9 cellular contexts compared by ENCODE assay signal in the genomic region with DNA sequence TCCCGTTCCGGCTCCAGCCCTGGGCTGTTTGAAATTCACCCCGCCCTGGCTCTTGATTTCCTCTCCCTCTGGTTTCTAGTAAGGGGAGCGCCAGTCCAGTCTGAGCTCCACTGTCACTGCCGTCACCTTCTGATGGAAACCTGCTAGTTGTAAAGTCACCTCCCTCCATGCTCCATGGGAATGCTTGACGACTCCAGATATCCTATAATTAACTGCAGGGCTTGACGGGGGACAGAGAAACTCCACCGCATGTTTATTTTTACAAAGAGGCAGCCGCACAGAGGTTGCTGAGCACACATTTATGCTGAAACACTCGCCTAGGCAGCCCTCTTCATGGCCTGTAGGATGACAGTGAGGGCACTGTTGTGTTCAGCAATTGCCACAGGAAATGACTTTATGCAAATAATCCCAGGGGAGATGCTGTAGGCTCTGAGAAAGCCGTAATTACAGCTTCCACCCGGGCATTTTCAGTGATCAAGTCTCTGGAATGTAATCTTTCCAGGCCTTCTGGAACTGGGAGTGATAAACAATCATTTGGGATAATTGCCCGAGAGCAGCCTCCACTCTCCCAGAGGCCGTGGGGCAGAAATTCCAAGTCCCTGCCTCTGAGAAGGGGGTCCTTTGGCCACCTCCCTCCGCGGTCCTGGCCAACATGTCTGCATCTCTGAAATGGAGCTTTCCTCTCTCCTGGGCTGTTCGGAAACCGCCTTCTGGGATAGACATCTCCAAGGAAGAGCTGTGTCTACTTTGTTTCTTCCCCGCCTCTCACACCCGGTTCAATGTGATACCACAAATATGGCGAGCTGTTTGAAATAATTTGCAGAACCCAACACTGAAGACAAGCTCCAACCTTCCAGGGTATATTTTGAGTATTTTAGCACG.
A peak's percentile ranks its signal among the peaks of the same experiment; 100 is the strongest.
DNase-seq lines count a peak whose midpoint lies in the region; ATAC-seq and TF ChIP-seq lines count a peak whose summit lies in the region.
"Had no signal": no experiment of that assay in that cellular context is flagged by ENCODE, and none has a peak within 500 bp of the region (broad histone marks: within the 10 kb centered on the region; RNA-seq: fewer than 3 reads in every experiment).

No MANE protein-coding gene starts in this region.

- peak; percentile 63 for ATAC-seq in HG02840 (IDR thresholded peaks at IDR 0.05; ENCODE audit: low FRiP score, unreplicated experiment)
- ATAC-seq in mucosa of descending colon = peak; percentile 20
- ATAC-seq: A549 had no signal

- H3K4me1 ChIP-seq in mucosa of descending colon (ENCODE audit: low read depth) (no peaks in the 10 kb centered on the region), tibial artery (peaks cover 0 to 22% (median 5%) of the 10 kb centered on the region in 4 donors)

- DNase-seq in NCI-H1105 treated with DMSO at 0.1 percent for 48 hours (lab: John Stamatoyannopoulos, UW) = peak; percentile 1
- DNase-seq in NCI-H1105 (lab: John Stamatoyannopoulos, UW) = no peak
- DNase-seq in RPMI8226 = peak; percentile 32
- DNase-seq in mucosa of descending colon = no peak
- DNase-seq in SHP77 (lab: John Stamatoyannopoulos, UW) = no peak
- DNase-seq in tibial artery = no peak
- DNase-seq in Ammon's horn (ENCODE audit: low spot score) = no peak

- no peaks in the 10 kb centered on the region for H3K9me3 ChIP-seq in mucosa of descending colon
- no peaks in the 10 kb centered on the region for H3K9me3 ChIP-seq in tibial artery
- H3K9me3 ChIP-seq: A549 had no signal

- H3K4me3 ChIP-seq in mucosa of descending colon (no peak overlapping the region), tibial artery (no peak overlapping the region)
- H3K4me3 ChIP-seq: A549 had no signal

- H3K36me3 ChIP-seq in mucosa of descending colon (ENCODE audit: low read depth) (no peaks in the 10 kb centered on the region), tibial artery (no peaks in the 10 kb centered on the region)

- intact Hi-C loops in mucosa of descending colon (cut with DNase I, micrococcal nuclease) (no loop called here), tibial artery (cut with DNase I; ENCODE audit: low total_unique reads) (no loop called here)

- H3K27ac ChIP-seq in tibial artery = no peak overlapping the region

- TF ChIP-seq CTCF in mucosa of descending colon (IDR thresholded peaks at IDR 0.05) = no peak
- no peak for TF ChIP-seq CTCF in tibial artery (IDR thresholded peaks at IDR 0.05)

- no peaks in the 10 kb centered on the region for H3K27me3 ChIP-seq in tibial artery

Comparison
In these comparisons a context has a peak if more than half of its experiments do, and no peak if none do; other contexts are left out.
1. DNase-seq: peak in NCI-H1105 treated with DMSO at 0.1 percent for 48 hours (single experiment) and RPMI8226 (single experiment); none in NCI-H1105 (single experiment), mucosa of descending colon (0 of 3), SHP77 (0 of 2), tibial artery (0 of 2) and Ammon's horn (single experiment).